ENCODE assay signal across 15 cellular contexts in the genomic region with DNA sequence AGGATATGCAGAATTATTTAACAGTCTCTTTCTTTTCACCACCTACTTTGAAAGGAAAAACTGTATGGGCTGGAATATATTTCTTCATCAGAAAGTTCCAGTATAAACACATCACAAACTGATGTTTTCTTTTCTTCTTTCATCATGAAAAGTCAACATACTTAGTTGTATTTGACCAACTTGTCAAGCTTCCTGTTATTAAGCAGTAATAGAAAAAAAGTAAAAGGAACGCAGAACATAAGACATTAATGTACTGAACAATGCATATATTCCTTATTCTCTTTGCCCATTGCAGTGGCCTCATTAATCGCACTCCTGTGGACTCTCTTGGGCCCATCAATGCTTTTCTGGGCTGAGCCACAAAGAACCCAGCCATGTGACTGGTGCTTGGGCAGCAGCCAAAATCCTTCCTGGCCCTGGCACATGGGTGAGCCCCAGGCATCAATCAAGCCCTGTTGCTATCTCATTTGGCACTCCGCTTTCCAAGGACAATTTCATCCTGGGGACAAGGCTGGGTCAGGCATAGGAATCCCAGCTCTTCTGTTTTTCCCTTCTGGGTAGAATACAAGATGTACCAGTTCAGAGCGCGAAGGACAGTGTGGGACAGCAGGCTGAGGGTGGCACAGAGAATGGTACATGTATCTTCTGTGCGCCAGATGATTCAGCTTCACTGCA. TPM values are rescaled to one million over a fixed set of nuclear protein-coding genes. Genes with fewer than 3 reads are reported as not detected.
A peak's percentile ranks its signal among the peaks of the same experiment; 100 is the strongest.
DNase-seq lines count a peak whose midpoint lies in the region; ATAC-seq, FAIRE-seq and TF ChIP-seq lines count a peak whose summit lies in the region.
"Had no signal": no experiment of that assay in that cellular context is flagged by ENCODE, and none has a peak within 500 bp of the region (broad histone marks: within the 10 kb centered on the region; RNA-seq: fewer than 3 reads in every experiment).

No MANE protein-coding gene starts in this region.

- 10 to 44% methylated on average over 6 of the region's 6 CpGs for WGBS in aorta, 2 donors

- H3K27ac Mint-ChIP-seq in effector memory CD8-positive, alpha-beta T cell: no peak overlapping the region
- H3K27ac Mint-ChIP-seq in GM23338: no peak overlapping the region
- H3K27ac Mint-ChIP-seq: activated B cell treated with CpG ODN at 0.5 μM for 24 hours had no signal

- no peak for TF ChIP-seq CTCF in bronchial epithelial cell (IDR thresholded peaks at IDR 0.05; ENCODE audit: insufficient read depth, low read length, severe bottlenecking)
- no peak for TF ChIP-seq CTCF in left lung (IDR thresholded peaks at IDR 0.05)
- TF ChIP-seq CTCF in GM23338 (conservative IDR thresholded peaks at IDR 0.05; ENCODE audit: low read depth in 2 of 2): no peak

- H3K4me3 ChIP-seq in bronchial epithelial cell (ENCODE audit: low read depth, low read length): no peak overlapping the region
- H3K4me3 ChIP-seq in left lung: no peak overlapping the region
- no peak overlapping the region for H3K4me3 ChIP-seq in aorta (ENCODE audit: low read length in 2 of 2)
- no peak overlapping the region for H3K4me3 ChIP-seq in GM23338
- H3K4me3 ChIP-seq: A549, SJSA1, tibial nerve had no signal

- no peak overlapping the region for H3K4me2 ChIP-seq in GM23338
- H3K4me2 ChIP-seq: A549 had no signal

- no peaks in the 10 kb centered on the region for H3K4me1 Mint-ChIP-seq in effector memory CD8-positive, alpha-beta T cell (ENCODE audit: low read depth in 2 of 2)
- H3K4me1 Mint-ChIP-seq in GM23338: no peaks in the 10 kb centered on the region
- H3K4me1 Mint-ChIP-seq: activated B cell treated with CpG ODN at 0.5 μM for 24 hours had no signal

- no peaks in the 10 kb centered on the region for H3K79me2 ChIP-seq in GM23338 (replicated peaks; ENCODE audit: insufficient read depth)

- peak overlapping the region in 1 of 2 donors; percentile 9 for H3K27ac ChIP-seq in left lung
- H3K27ac ChIP-seq in aorta (ENCODE audit: low read depth in 1 of 2, low read length in 2 of 2): no peak overlapping the region
- H3K27ac ChIP-seq in GM23338 (ENCODE audit: low read depth): no peak overlapping the region
- H3K27ac ChIP-seq: A549, SJSA1, tibial nerve had no signal

- DNase-seq in NCI-H2171 treated with DMSO at 0.1 percent for 48 hours (lab: John Stamatoyannopoulos, UW): peak; percentile 19
- no peak for DNase-seq in NCI-H2171 (lab: John Stamatoyannopoulos, UW)
- DNase-seq in bronchial epithelial cell (ENCODE audit: low read depth): peak; percentile 10
- DNase-seq in left lung: peak in 1 of 2 donors; percentile 61
- DNase-seq in aorta: no peak
- no peak for DNase-seq in effector memory CD8-positive, alpha-beta T cell
- no peak for DNase-seq in GM23338 (ENCODE audit: low spot score)
- DNase-seq: activated B cell treated with CpG ODN at 0.5 μM for 24 hours, DND-41, NCI-H82 had no signal

- H3K9me3 Mint-ChIP-seq in effector memory CD8-positive, alpha-beta T cell: no peaks in the 10 kb centered on the region
- peaks cover 6% of the 10 kb centered on the region; the same call in 1 of the 3 replicates for H3K9me3 Mint-ChIP-seq in GM23338

- H2AFZ ChIP-seq in GM23338: no peak overlapping the region

- ATAC-seq in left lung (peak; percentile 50), aorta (ENCODE audit: low FRiP score) (peak; percentile 57), HG02885 (IDR thresholded peaks at IDR 0.05; ENCODE audit: poor library complexity, unreplicated experiment) (no peak), GM23338 (no peak)
- no peak for ATAC-seq in effector memory CD8-positive, alpha-beta T cell (replicated peaks)
- ATAC-seq: A549, esophagus mucosa had no signal

- no peaks in the 10 kb centered on the region for H3K36me3 ChIP-seq in bronchial epithelial cell (ENCODE audit: control insufficient read depth, insufficient read depth, low read length)
- H3K36me3 ChIP-seq in left lung: no peaks in the 10 kb centered on the region
- no peaks in the 10 kb centered on the region for H3K36me3 ChIP-seq in aorta (ENCODE audit: control insufficient read depth in 1 of 2, insufficient read depth in 2 of 2, low read length in 1 of 2)
- H3K36me3 ChIP-seq in GM23338 (ENCODE audit: insufficient read depth): 0 out of 2 replicates have a peak, but pooled peaks cover under 1% of the 10 kb centered on the region

- peaks cover 25 to 30% of the 10 kb centered on the region in 2 donors for H3K27me3 Mint-ChIP-seq in effector memory CD8-positive, alpha-beta T cell
- H3K27me3 Mint-ChIP-seq in GM23338 (ENCODE audit: insufficient read depth, low read depth, poor library complexity): no peaks in the 10 kb centered on the region
- H3K27me3 Mint-ChIP-seq: activated B cell treated with CpG ODN at 0.5 μM for 24 hours had no signal

- H3K27me3 ChIP-seq in bronchial epithelial cell (ENCODE audit: control insufficient read depth, insufficient read depth, low read length) (no peaks in the 10 kb centered on the region), left lung (no peaks in the 10 kb centered on the region), aorta (ENCODE audit: control insufficient read depth in 1 of 2, insufficient read depth in 2 of 2, low read length in 1 of 2) (no peaks in the 10 kb centered on the region), GM23338 (ENCODE audit: insufficient read depth) (no peaks in the 10 kb centered on the region)
- H3K27me3 ChIP-seq: SJSA1, tibial nerve had no signal

- H4K20me1 ChIP-seq in GM23338 (replicated peaks; ENCODE audit: insufficient read depth): no peaks in the 10 kb centered on the region

- H3K4me1 ChIP-seq in left lung: peaks cover 0 to 6% of the 10 kb centered on the region in 2 donors
- H3K4me1 ChIP-seq in aorta (ENCODE audit: control insufficient read depth in 1 of 2, insufficient read depth in 2 of 2, low read length in 2 of 2): no peaks in the 10 kb centered on the region
- no peaks in the 10 kb centered on the region for H3K4me1 ChIP-seq in GM23338 (ENCODE audit: insufficient read depth)

- peaks cover 0 to 4% of the 10 kb centered on the region in 2 donors for H3K9me3 ChIP-seq in left lung
- H3K9me3 ChIP-seq in aorta (ENCODE audit: control insufficient read depth, low read length): no peaks in the 10 kb centered on the region
- H3K9me3 ChIP-seq: SJSA1 had no signal

- H3K4me3 Mint-ChIP-seq in effector memory CD8-positive, alpha-beta T cell: no peak overlapping the region
- H3K4me3 Mint-ChIP-seq in GM23338: no peak overlapping the region
- H3K4me3 Mint-ChIP-seq: activated B cell treated with CpG ODN at 0.5 μM for 24 hours had no signal

- H3K9me2 ChIP-seq in GM23338 (ENCODE audit: insufficient read depth): no peaks in the 10 kb centered on the region

- no peaks in the 10 kb centered on the region for H3K36me3 Mint-ChIP-seq in effector memory CD8-positive, alpha-beta T cell (ENCODE audit: insufficient read depth)
- H3K36me3 Mint-ChIP-seq in GM23338 (ENCODE audit: low read depth): peaks cover 12% of the 10 kb centered on the region

- intact Hi-C loops in left lung (cut with DNase I) (no loop called here), aorta (cut with DNase I) (no loop called here)

- no peaks in the 10 kb centered on the region for H3F3A ChIP-seq in GM23338 (replicated peaks; ENCODE audit: low read depth)

- FAIRE-seq in bronchial epithelial cell (lab: Jason Lieb, UNC): no peak
- FAIRE-seq: A549 had no signal

TF ChIP-seq in GM23338, 12 proteins besides CTCF, POLR2A, EP300 and RAD21 (continues in another document):
- TF ChIP-seq CREB1 (CRISPR knock-in tag; IDR thresholded peaks at IDR 0.05; ENCODE audit: low read depth) (no peak), ZNF331 (CRISPR knock-in tag; IDR thresholded peaks at IDR 0.05; ENCODE audit: low read depth) (no peak)
- TF ChIP-seq, protein P1, sequence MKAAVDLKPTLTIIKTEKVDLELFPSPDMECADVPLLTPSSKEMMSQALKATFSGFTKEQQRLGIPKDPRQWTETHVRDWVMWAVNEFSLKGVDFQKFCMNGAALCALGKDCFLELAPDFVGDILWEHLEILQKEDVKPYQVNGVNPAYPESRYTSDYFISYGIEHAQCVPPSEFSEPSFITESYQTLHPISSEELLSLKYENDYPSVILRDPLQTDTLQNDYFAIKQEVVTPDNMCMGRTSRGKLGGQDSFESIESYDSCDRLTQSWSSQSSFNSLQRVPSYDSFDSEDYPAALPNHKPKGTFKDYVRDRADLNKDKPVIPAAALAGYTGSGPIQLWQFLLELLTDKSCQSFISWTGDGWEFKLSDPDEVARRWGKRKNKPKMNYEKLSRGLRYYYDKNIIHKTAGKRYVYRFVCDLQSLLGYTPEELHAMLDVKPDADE (IDR thresholded peaks at IDR 0.05): no peak

RNA-seq across cellular contexts. Expression of a gene that starts 42.3 kb away (rescaled TPM):
- total RNA-seq in bronchial epithelial cell (3.5 and 6.3 TPM in 2 replicates), left lung (10 to 100 TPM; 13.1 to 16.3 TPM), aorta (10 to 100 TPM; 12.9 to 22.8 TPM)
- polyA plus RNA-seq in aorta (10 to 100 TPM in 1 of 2 donors, 1 to 10 TPM in 1; 5.1 to 11.4 TPM), GM23338 (2016; fragmentation: Nextera tagmentation; extraction: Ambion mirVana) (4.6 and 4.8 TPM in 2 replicates)
- 13.2 and 24.8 TPM in 2 replicates for total RNA-seq in GM23338 (2014; rRNA removed; shearing (Covaris generic))

Comparison
In these comparisons a context has a peak if more than half of its experiments do, and no peak if none do; other contexts are left out.
1. DNase-seq: peak in NCI-H2171 treated with DMSO at 0.1 percent for 48 hours (single experiment) and bronchial epithelial cell (single experiment); none in NCI-H2171 (single experiment), aorta (0 of 2), effector memory CD8-positive, alpha-beta T cell (0 of 3) and GM23338 (single experiment).
2. ATAC-seq: peak in left lung (single experiment) and aorta (single experiment); none in effector memory CD8-positive, alpha-beta T cell (single experiment), HG02885 (single experiment) and GM23338 (single experiment).